Comparison of ENCODE assay signal across 31 cellular contexts in the genomic region with DNA sequence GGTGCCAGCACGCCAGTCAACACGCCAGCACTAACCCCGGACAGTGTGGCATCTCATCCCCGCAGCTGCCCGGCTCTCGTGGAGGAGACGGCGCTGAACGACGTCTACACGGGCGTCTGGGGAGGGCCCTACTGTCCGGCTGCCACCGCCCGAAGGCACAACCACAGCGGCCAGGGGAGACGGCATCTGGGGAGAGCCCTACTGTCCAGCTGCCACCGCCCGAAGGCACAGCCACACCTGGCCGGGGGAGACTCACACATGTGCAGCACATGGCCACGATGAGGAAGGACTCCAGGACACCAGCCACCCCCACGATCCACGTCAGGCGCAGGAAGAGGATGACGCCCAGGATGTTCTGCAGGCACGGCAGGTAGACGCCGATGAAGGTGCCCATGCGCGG.
"Had no signal": no experiment of that assay in that cellular context is flagged by ENCODE, and none has a peak within 500 bp of the region (broad histone marks: within the 10 kb centered on the region; RNA-seq: fewer than 3 reads in every experiment).

No MANE protein-coding gene starts in this region.

- H3K4me3 ChIP-seq: ascending aorta, breast epithelium, cardiac muscle cell, colonic mucosa, esophagus muscularis mucosa, gastrocnemius medialis had no signal

- DNase-seq: activated CD4-positive, alpha-beta memory T cell treated with anti-CD3 and anti-CD28 coated beads, Interleukin-2, amount 10 ng/mL, durations not matched to agents 7 days and 5 days; activated CD4-positive, alpha-beta T cell treated with anti-CD3 and anti-CD28 coated beads for 1 hour; activated CD4-positive, alpha-beta T cell treated with anti-CD3 and anti-CD28 coated beads for 4 hours; activated CD4-positive, alpha-beta T cell treated with anti-CD3 and anti-CD28 coated beads, Interleukin-2, amount 10 ng/mL, durations not matched to agents 7 days and 5 days; activated CD4-positive, alpha-beta T cell treated with anti-CD3 and anti-CD28 coated beads, Interleukin-2, amount 50 U/mL, for 4 hours; activated CD8-positive, alpha-beta memory T cell treated with anti-CD3 and anti-CD28 coated beads, Interleukin-2, amount 50 U/mL, for 48 hours; activated gamma-delta T cell; activated naive CD4-positive, alpha-beta T cell; activated naive CD4-positive, alpha-beta T cell treated with anti-CD3 and anti-CD28 coated beads, Interleukin-2, amount 10 ng/mL, durations not matched to agents 7 days and 5 days; activated naive CD8-positive, alpha-beta T cell treated with anti-CD3 and anti-CD28 coated beads, Interleukin-2, amount 10 ng/mL, durations not matched to agents 7 days and 5 days; activated T-cell treated with anti-CD3 and anti-CD28 coated beads for 4 hours; activated T-cell treated with anti-CD3 and anti-CD28 coated beads, Interleukin-2, amount 50 U/mL, for 24 hours; activated T-cell treated with anti-CD3 and anti-CD28 coated beads, Interleukin-2, amount 50 U/mL, for 72 hours; central memory CD4-positive, alpha-beta T cell; cerebellar nuclear complex; colonic mucosa; effector CD8-positive, alpha-beta T cell; erythroblast; foreskin keratinocyte; gastrocnemius medialis; glutamatergic neuron; T-helper 1 cell; T-helper 2 cell had no signal

- H3K27ac Mint-ChIP-seq: activated CD4-positive, alpha-beta memory T cell treated with anti-CD3 and anti-CD28 coated beads, Interleukin-2, amount 10 ng/mL, durations not matched to agents 7 days and 5 days; activated CD4-positive, alpha-beta T cell treated with anti-CD3 and anti-CD28 coated beads, Interleukin-2, amount 10 ng/mL, durations not matched to agents 7 days and 5 days; activated naive CD4-positive, alpha-beta T cell treated with anti-CD3 and anti-CD28 coated beads, Interleukin-2, amount 50 U/mL, for 72 hours; activated naive CD8-positive, alpha-beta T cell treated with anti-CD3 and anti-CD28 coated beads, Interleukin-2, amount 10 ng/mL, durations not matched to agents 7 days and 5 days; activated T-cell treated with anti-CD3 and anti-CD28 coated beads, Interleukin-2, amount 50 U/mL, for 72 hours had no signal

- H3K36me3 Mint-ChIP-seq: activated naive CD4-positive, alpha-beta T cell treated with anti-CD3 and anti-CD28 coated beads, Interleukin-2, amount 50 U/mL, for 72 hours had no signal

- ATAC-seq: activated naive CD4-positive, alpha-beta T cell treated with anti-CD3 and anti-CD28 coated beads, Interleukin-2, amount 50 U/mL, for 72 hours; activated T-cell treated with anti-CD3 and anti-CD28 coated beads, Interleukin-2, amount 50 U/mL, for 72 hours; foreskin keratinocyte; gastrocnemius medialis; WTC11 had no signal

- H3K4me1 Mint-ChIP-seq: activated CD4-positive, alpha-beta memory T cell treated with anti-CD3 and anti-CD28 coated beads, Interleukin-2, amount 10 ng/mL, durations not matched to agents 7 days and 5 days; activated CD4-positive, alpha-beta T cell treated with anti-CD3 and anti-CD28 coated beads, Interleukin-2, amount 10 ng/mL, durations not matched to agents 7 days and 5 days; activated naive CD4-positive, alpha-beta T cell treated with anti-CD3 and anti-CD28 coated beads, Interleukin-2, amount 10 ng/mL, durations not matched to agents 7 days and 5 days; activated naive CD8-positive, alpha-beta T cell treated with anti-CD3 and anti-CD28 coated beads, Interleukin-2, amount 10 ng/mL, durations not matched to agents 7 days and 5 days; WTC11 had no signal

- H3K4me1 ChIP-seq: ascending aorta, breast epithelium, colonic mucosa, foreskin keratinocyte, gastrocnemius medialis had no signal

- FAIRE-seq: endometrium had no signal

- H3K27me3 ChIP-seq: ascending aorta, breast epithelium, cardiac muscle cell, colonic mucosa, esophagus muscularis mucosa, foreskin keratinocyte, gastrocnemius medialis had no signal

- H3K9me3 ChIP-seq: ascending aorta, breast epithelium, colonic mucosa, esophagus muscularis mucosa, gastrocnemius medialis had no signal

- H3K27ac ChIP-seq: ascending aorta, breast epithelium, cardiac muscle cell, colonic mucosa, esophagus muscularis mucosa, foreskin keratinocyte, gastrocnemius medialis had no signal

- H3K36me3 ChIP-seq: gastrocnemius medialis had no signal

- H3K27me3 Mint-ChIP-seq: activated CD4-positive, alpha-beta memory T cell treated with anti-CD3 and anti-CD28 coated beads, Interleukin-2, amount 10 ng/mL, durations not matched to agents 7 days and 5 days; activated CD4-positive, alpha-beta T cell treated with anti-CD3 and anti-CD28 coated beads, Interleukin-2, amount 10 ng/mL, durations not matched to agents 7 days and 5 days; activated naive CD4-positive, alpha-beta T cell treated with anti-CD3 and anti-CD28 coated beads, Interleukin-2, amount 10 ng/mL, durations not matched to agents 7 days and 5 days; activated naive CD8-positive, alpha-beta T cell treated with anti-CD3 and anti-CD28 coated beads, Interleukin-2, amount 10 ng/mL, durations not matched to agents 7 days and 5 days; activated T-cell treated with anti-CD3 and anti-CD28 coated beads, Interleukin-2, amount 50 U/mL, for 24 hours; brain had no signal

- H3K4me3 Mint-ChIP-seq: activated CD4-positive, alpha-beta memory T cell treated with anti-CD3 and anti-CD28 coated beads, Interleukin-2, amount 10 ng/mL, durations not matched to agents 7 days and 5 days; activated CD4-positive, alpha-beta T cell treated with anti-CD3 and anti-CD28 coated beads, Interleukin-2, amount 10 ng/mL, durations not matched to agents 7 days and 5 days; activated naive CD4-positive, alpha-beta T cell treated with anti-CD3 and anti-CD28 coated beads, Interleukin-2, amount 10 ng/mL, durations not matched to agents 7 days and 5 days; activated naive CD8-positive, alpha-beta T cell treated with anti-CD3 and anti-CD28 coated beads, Interleukin-2, amount 10 ng/mL, durations not matched to agents 7 days and 5 days; activated T-cell treated with anti-CD3 and anti-CD28 coated beads, Interleukin-2, amount 50 U/mL, for 24 hours; activated T-cell treated with anti-CD3 and anti-CD28 coated beads, Interleukin-2, amount 50 U/mL, for 72 hours; brain; WTC11 had no signal
